In genomic region chr20:47468290-47469050, GRCh38 we compare ENCODE assay signal across 1 cellular context.
TF ChIP-seq lines count a peak whose summit lies in the region.

No MANE protein-coding gene starts in this region.

TF ChIP-seq in GM12878, 131 proteins besides CTCF, POLR2A, EP300 and RAD21 (continued from another document and continues in another):
- TF ChIP-seq ZNF687 (IDR thresholded peaks at IDR 0.05) (peak; percentile 89), NR2F1 (conservative IDR thresholded peaks at IDR 0.05) (peak; percentile 64), E2F8 (IDR thresholded peaks at IDR 0.05; ENCODE audit: low read depth, partially characterized antibody) (peak; percentile 26), NR2C2 (IDR thresholded peaks at IDR 0.05; ENCODE audit: borderline replicate concordance, control insufficient read depth, insufficient read length, low read depth) (no peak), CBFB (IDR thresholded peaks at IDR 0.05; ENCODE audit: low read depth) (peak; percentile 66), PRDM15 (CRISPR knock-in tag; IDR thresholded peaks at IDR 0.05) (no peak), ZNF217 (IDR thresholded peaks at IDR 0.05) (no peak), HSF1 (IDR thresholded peaks at IDR 0.05; ENCODE audit: low read depth, low read length) (no peak), MYB (IDR thresholded peaks at IDR 0.05; ENCODE audit: borderline replicate concordance, low read depth, low read length) (no peak), FOXK2 (IDR thresholded peaks at IDR 0.05) (peak; percentile 72), NFIC (IDR thresholded peaks at IDR 0.05; ENCODE audit: low read depth, low read length) (peak; percentile 93), IKZF1 (conservative IDR thresholded peaks at IDR 0.05) (peak; percentile 84), STAT3 (IDR thresholded peaks at IDR 0.05; ENCODE audit: low read depth, low read length) (no peak), KLF5 (IDR thresholded peaks at IDR 0.05; ENCODE audit: partially characterized antibody) (peak; percentile 32), RAD51 (IDR thresholded peaks at IDR 0.05) (peak; percentile 51), FOXM1 (IDR thresholded peaks at IDR 0.05; ENCODE audit: low read depth, low read length) (peak; percentile 96; the same call in 1 of the 2 replicates), ZNF207 (IDR thresholded peaks at IDR 0.05; ENCODE audit: borderline replicate concordance) (no peak), DPF2 (IDR thresholded peaks at IDR 0.05) (peak; percentile 76), POU2F2 (IDR thresholded peaks at IDR 0.05; ENCODE audit: borderline replicate concordance, low read depth, low read length) (peak; percentile 97), SMAD1 (IDR thresholded peaks at IDR 0.05; ENCODE audit: low read depth, partially characterized antibody) (peak; percentile 13), SP1 (IDR thresholded peaks at IDR 0.05; ENCODE audit: low read depth, low read length) (no peak), REST (IDR thresholded peaks at IDR 0.05; ENCODE audit: low read depth, low read length) (no peak), MEF2A (IDR thresholded peaks at IDR 0.05; ENCODE audit: insufficient read depth, low read depth, low read length) (peak; percentile 82), TCF3 (IDR thresholded peaks at IDR 0.05; ENCODE audit: borderline replicate concordance, insufficient read depth, low read depth, low read length) (peak; percentile 91; the same call in 1 of the 2 replicates), PAX5 (IDR thresholded peaks at IDR 0.05; ENCODE audit: borderline replicate concordance, low read depth, low read length) (peak; percentile 69; the same call in 1 of the 2 replicates)
- TF ChIP-seq, protein P1, sequence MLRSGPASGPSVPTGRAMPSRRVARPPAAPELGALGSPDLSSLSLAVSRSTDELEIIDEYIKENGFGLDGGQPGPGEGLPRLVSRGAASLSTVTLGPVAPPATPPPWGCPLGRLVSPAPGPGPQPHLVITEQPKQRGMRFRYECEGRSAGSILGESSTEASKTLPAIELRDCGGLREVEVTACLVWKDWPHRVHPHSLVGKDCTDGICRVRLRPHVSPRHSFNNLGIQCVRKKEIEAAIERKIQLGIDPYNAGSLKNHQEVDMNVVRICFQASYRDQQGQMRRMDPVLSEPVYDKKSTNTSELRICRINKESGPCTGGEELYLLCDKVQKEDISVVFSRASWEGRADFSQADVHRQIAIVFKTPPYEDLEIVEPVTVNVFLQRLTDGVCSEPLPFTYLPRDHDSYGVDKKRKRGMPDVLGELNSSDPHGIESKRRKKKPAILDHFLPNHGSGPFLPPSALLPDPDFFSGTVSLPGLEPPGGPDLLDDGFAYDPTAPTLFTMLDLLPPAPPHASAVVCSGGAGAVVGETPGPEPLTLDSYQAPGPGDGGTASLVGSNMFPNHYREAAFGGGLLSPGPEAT (IDR thresholded peaks at IDR 0.05; ENCODE audit: low read depth) = peak; percentile 63; the same call in 1 of the 2 replicates
- TF ChIP-seq, protein P2, sequence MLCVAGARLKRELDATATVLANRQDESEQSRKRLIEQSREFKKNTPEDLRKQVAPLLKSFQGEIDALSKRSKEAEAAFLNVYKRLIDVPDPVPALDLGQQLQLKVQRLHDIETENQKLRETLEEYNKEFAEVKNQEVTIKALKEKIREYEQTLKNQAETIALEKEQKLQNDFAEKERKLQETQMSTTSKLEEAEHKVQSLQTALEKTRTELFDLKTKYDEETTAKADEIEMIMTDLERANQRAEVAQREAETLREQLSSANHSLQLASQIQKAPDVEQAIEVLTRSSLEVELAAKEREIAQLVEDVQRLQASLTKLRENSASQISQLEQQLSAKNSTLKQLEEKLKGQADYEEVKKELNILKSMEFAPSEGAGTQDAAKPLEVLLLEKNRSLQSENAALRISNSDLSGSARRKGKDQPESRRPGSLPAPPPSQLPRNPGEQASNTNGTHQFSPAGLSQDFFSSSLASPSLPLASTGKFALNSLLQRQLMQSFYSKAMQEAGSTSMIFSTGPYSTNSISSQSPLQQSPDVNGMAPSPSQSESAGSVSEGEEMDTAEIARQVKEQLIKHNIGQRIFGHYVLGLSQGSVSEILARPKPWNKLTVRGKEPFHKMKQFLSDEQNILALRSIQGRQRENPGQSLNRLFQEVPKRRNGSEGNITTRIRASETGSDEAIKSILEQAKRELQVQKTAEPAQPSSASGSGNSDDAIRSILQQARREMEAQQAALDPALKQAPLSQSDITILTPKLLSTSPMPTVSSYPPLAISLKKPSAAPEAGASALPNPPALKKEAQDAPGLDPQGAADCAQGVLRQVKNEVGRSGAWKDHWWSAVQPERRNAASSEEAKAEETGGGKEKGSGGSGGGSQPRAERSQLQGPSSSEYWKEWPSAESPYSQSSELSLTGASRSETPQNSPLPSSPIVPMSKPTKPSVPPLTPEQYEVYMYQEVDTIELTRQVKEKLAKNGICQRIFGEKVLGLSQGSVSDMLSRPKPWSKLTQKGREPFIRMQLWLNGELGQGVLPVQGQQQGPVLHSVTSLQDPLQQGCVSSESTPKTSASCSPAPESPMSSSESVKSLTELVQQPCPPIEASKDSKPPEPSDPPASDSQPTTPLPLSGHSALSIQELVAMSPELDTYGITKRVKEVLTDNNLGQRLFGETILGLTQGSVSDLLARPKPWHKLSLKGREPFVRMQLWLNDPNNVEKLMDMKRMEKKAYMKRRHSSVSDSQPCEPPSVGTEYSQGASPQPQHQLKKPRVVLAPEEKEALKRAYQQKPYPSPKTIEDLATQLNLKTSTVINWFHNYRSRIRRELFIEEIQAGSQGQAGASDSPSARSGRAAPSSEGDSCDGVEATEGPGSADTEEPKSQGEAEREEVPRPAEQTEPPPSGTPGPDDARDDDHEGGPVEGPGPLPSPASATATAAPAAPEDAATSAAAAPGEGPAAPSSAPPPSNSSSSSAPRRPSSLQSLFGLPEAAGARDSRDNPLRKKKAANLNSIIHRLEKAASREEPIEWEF (IDR thresholded peaks at IDR 0.05; ENCODE audit: insufficient replicate concordance, low read depth, low read length) = no peak
- TF ChIP-seq, protein P3, sequence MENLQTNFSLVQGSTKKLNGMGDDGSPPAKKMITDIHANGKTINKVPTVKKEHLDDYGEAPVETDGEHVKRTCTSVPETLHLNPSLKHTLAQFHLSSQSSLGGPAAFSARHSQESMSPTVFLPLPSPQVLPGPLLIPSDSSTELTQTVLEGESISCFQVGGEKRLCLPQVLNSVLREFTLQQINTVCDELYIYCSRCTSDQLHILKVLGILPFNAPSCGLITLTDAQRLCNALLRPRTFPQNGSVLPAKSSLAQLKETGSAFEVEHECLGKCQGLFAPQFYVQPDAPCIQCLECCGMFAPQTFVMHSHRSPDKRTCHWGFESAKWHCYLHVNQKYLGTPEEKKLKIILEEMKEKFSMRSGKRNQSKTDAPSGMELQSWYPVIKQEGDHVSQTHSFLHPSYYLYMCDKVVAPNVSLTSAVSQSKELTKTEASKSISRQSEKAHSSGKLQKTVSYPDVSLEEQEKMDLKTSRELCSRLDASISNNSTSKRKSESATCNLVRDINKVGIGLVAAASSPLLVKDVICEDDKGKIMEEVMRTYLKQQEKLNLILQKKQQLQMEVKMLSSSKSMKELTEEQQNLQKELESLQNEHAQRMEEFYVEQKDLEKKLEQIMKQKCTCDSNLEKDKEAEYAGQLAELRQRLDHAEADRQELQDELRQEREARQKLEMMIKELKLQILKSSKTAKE (IDR thresholded peaks at IDR 0.05; ENCODE audit: low read depth, poor library complexity, severe bottlenecking) = peak; percentile 96
